33 cellular contexts compared by ENCODE assay signal in the genomic region with DNA sequence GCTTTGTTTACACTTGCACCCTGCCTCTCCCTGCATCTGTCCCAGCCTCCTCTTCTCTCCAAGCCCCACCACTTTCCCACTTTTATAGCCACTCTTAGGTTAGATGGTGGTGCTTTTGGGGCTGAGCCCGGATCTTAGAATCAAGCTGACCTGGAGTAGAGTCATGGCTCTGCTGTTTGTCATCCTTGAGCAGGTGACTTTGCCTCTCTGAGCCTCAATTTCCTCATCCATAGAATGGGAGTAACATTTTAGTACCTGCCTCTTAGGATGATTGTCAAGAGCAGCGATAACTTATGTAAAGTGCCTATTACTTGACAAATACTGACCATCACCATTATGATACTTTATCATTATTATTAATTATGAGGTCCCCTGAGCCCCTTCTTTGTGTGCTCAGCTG.
"Had no signal": no experiment of that assay in that cellular context is flagged by ENCODE, and none has a peak within 500 bp of the region (broad histone marks: within the 10 kb centered on the region; RNA-seq: fewer than 3 reads in every experiment).

No MANE protein-coding gene starts in this region.

- H3K9me3 ChIP-seq: adrenal gland, body of pancreas, breast epithelium had no signal

- DNase-seq: activated B cell treated with CpG ODN at 0.5 μM for 24 hours; activated CD4-positive, alpha-beta memory T cell treated with anti-CD3 and anti-CD28 coated beads, Interleukin-2, amount 10 ng/mL, durations not matched to agents 7 days and 5 days; activated CD4-positive, alpha-beta T cell treated with anti-CD3 and anti-CD28 coated beads for 1 hour; activated CD4-positive, alpha-beta T cell treated with anti-CD3 and anti-CD28 coated beads for 36 hours; activated CD4-positive, alpha-beta T cell treated with anti-CD3 and anti-CD28 coated beads for 48 hours; activated CD4-positive, alpha-beta T cell treated with anti-CD3 and anti-CD28 coated beads, Interleukin-2, amount 10 ng/mL, durations not matched to agents 7 days and 5 days; activated CD4-positive, alpha-beta T cell treated with anti-CD3 and anti-CD28 coated beads, Interleukin-2, amount 50 U/mL, for 48 hours; activated CD8-positive, alpha-beta memory T cell treated with anti-CD3 and anti-CD28 coated beads for 24 hours; activated CD8-positive, alpha-beta memory T cell treated with anti-CD3 and anti-CD28 coated beads, Interleukin-2, amount 10 ng/mL, durations not matched to agents 7 days and 5 days; activated CD8-positive, alpha-beta memory T cell treated with anti-CD3 and anti-CD28 coated beads, Interleukin-2, amount 50 U/mL, for 48 hours; activated CD8-positive, alpha-beta T cell treated with anti-CD3 and anti-CD28 coated beads, Interleukin-2, amount 10 ng/mL, durations not matched to agents 7 days and 5 days; activated effector memory CD4-positive, alpha-beta T cell treated with Interleukin-2 at 50 U/mL for 16 hours; activated gamma-delta T cell treated with Interleukin-2 at 50 U/mL for 16 hours; activated naive CD4-positive, alpha-beta T cell; activated naive CD4-positive, alpha-beta T cell treated with anti-CD3 and anti-CD28 coated beads for 36 hours; activated naive CD4-positive, alpha-beta T cell treated with anti-CD3 and anti-CD28 coated beads, Interleukin-2, amount 50 U/mL, for 16 hours; activated naive CD8-positive, alpha-beta T cell treated with anti-CD3 and anti-CD28 coated beads for 36 hours; activated T-cell treated with anti-CD3 and anti-CD28 coated beads, Interleukin-2, amount 50 U/mL, for 24 hours; activated T-cell treated with anti-CD3 and anti-CD28 coated beads, Interleukin-2, amount 50 U/mL, for 48 hours; adrenal gland; amniotic stem cell; aorta; brain microvascular endothelial cell; central memory CD4-positive, alpha-beta T cell; T-helper 1 cell; T-helper 2 cell; T-helper 9 cell had no signal

- H3K27ac ChIP-seq: adrenal gland, body of pancreas, brain microvascular endothelial cell, breast epithelium, VCaP had no signal

- ATAC-seq: activated CD4-positive, alpha-beta T cell treated with anti-CD3 and anti-CD28 coated beads for 36 hours; activated CD8-positive, alpha-beta memory T cell treated with anti-CD3 and anti-CD28 coated beads, Interleukin-2, amount 10 ng/mL, durations not matched to agents 7 days and 5 days; activated CD8-positive, alpha-beta T cell treated with anti-CD3 and anti-CD28 coated beads, Interleukin-2, amount 10 ng/mL, durations not matched to agents 7 days and 5 days; activated naive CD4-positive, alpha-beta T cell treated with anti-CD3 and anti-CD28 coated beads, Interleukin-2, amount 50 U/mL, for 72 hours; body of pancreas had no signal

- H3K4me1 ChIP-seq: adrenal gland, body of pancreas, breast epithelium had no signal

- H3K27me3 ChIP-seq: adrenal gland, body of pancreas, breast epithelium had no signal

- H3K4me3 ChIP-seq: adrenal gland, body of pancreas, breast epithelium had no signal

- FAIRE-seq: astrocyte, TTC549 had no signal

- H3K36me3 ChIP-seq: adrenal gland, brain microvascular endothelial cell, breast epithelium had no signal
